8 cellular contexts compared by ENCODE assay signal in genomic region chr3:64530434-64531049, GRCh38.
A peak's percentile ranks its signal among the peaks of the same experiment; 100 is the strongest.
DNase-seq lines count a peak whose midpoint lies in the region; ATAC-seq and TF ChIP-seq lines count a peak whose summit lies in the region.

No MANE protein-coding gene starts in this region.

- H3K27me3 ChIP-seq in upper lobe of left lung: no peaks in the 10 kb centered on the region
- H3K27me3 ChIP-seq in effector memory CD4-positive, alpha-beta T cell (replicated peaks; ENCODE audit: control insufficient read depth, insufficient read depth, low read length, poor library complexity, severe bottlenecking): no peaks in the 10 kb centered on the region

- H3K4me1 ChIP-seq in upper lobe of left lung: peaks cover 9 to 21% (median 11%) of the 10 kb centered on the region in 4 donors
- H3K4me1 ChIP-seq in effector memory CD4-positive, alpha-beta T cell (ENCODE audit: control insufficient read depth, insufficient read depth, low read length, poor library complexity, severe bottlenecking): no peaks in the 10 kb centered on the region

- TF ChIP-seq EP300 in upper lobe of left lung (IDR thresholded peaks at IDR 0.05): no peak

- no peak for TF ChIP-seq POLR2A in upper lobe of left lung (IDR thresholded peaks at IDR 0.05)

- peak overlapping the region in 1 of 4 donors; percentile 14 for H3K27ac ChIP-seq in upper lobe of left lung
- no peak overlapping the region for H3K27ac ChIP-seq in effector memory CD4-positive, alpha-beta T cell (ENCODE audit: insufficient read depth, low read length, poor library complexity, severe bottlenecking)

- H3K36me3 ChIP-seq in upper lobe of left lung: peaks cover 0 to 7% (median 0%) of the 10 kb centered on the region in 4 donors
- H3K36me3 ChIP-seq in effector memory CD4-positive, alpha-beta T cell (ENCODE audit: control insufficient read depth, insufficient read depth, low read length): no peaks in the 10 kb centered on the region

- no peak overlapping the region for H3K4me3 ChIP-seq in cardiac fibroblast (replicated peaks in 1 of 2; ENCODE audit: low read depth in 2 of 2, low read length in 2 of 2)
- H3K4me3 ChIP-seq in upper lobe of left lung: no peak overlapping the region
- no peak overlapping the region for H3K4me3 ChIP-seq in effector memory CD4-positive, alpha-beta T cell (ENCODE audit: insufficient read depth, low read depth, low read length, poor library complexity, severe bottlenecking)

- DNase-seq in COLO829 (ENCODE audit: low spot score) (peak; percentile 68), H4 (ENCODE audit: low spot score) (peak; percentile 13), NOMO-1 treated with DMSO at 0.1 percent for 48 hours (lab: John Stamatoyannopoulos, UW; ENCODE audit: unreplicated experiment) (peak; percentile 31), cardiac fibroblast (ENCODE audit: low read depth in 2 of 2) (peak; percentile 70 to 72), kidney tubule cell (ENCODE audit: low spot score) (peak; percentile 54), upper lobe of left lung (peak in 1 of 2 donors; percentile 26)
- DNase-seq in effector memory CD4-positive, alpha-beta T cell: no peak

- peak in 1 of 2 donors; percentile 56 for ATAC-seq in upper lobe of left lung (ENCODE audit: low FRiP score in 2 of 2)
- no peak for ATAC-seq in HG03378 (IDR thresholded peaks at IDR 0.05; ENCODE audit: unreplicated experiment)

- TF ChIP-seq CTCF in cardiac fibroblast (IDR thresholded peaks at IDR 0.05; ENCODE audit: low read depth, low read length) (peak; percentile 70), upper lobe of left lung (IDR thresholded peaks at IDR 0.05) (peak in 5 of 6 experiments; percentile 54 to 77 (median 63))

- WGBS in upper lobe of left lung, 2 donors: 25% methylated on average over 8 of the region's 8 CpGs

- no peaks in the 10 kb centered on the region for H3K9me3 ChIP-seq in upper lobe of left lung
- H3K9me3 ChIP-seq in effector memory CD4-positive, alpha-beta T cell (ENCODE audit: control insufficient read depth, low read length): no peaks in the 10 kb centered on the region

Comparison
In these comparisons a context has a peak if more than half of its experiments do, and no peak if none do; other contexts are left out.
1. DNase-seq: peak in COLO829 (single experiment), H4 (single experiment), NOMO-1 treated with DMSO at 0.1 percent for 48 hours (single experiment), cardiac fibroblast (2 of 2) and kidney tubule cell (single experiment); none in effector memory CD4-positive, alpha-beta T cell (0 of 3).